12 cellular contexts compared by ENCODE assay signal in genomic region chr13:23696610-23697009, GRCh38.
A peak's percentile ranks its signal among the peaks of the same experiment; 100 is the strongest.
DNase-seq lines count a peak whose midpoint lies in the region; ATAC-seq and TF ChIP-seq lines count a peak whose summit lies in the region.
"Had no signal": no experiment of that assay in that cellular context is flagged by ENCODE, and none has a peak within 500 bp of the region (broad histone marks: within the 10 kb centered on the region; RNA-seq: fewer than 3 reads in every experiment).

No MANE protein-coding gene starts in this region.

- POLR2A ChIA-PET in T-cell (lab: Charles Lee) = no interaction called here

- H3K27ac Mint-ChIP-seq in activated T-cell treated with anti-CD3 and anti-CD28 coated beads, Interleukin-2, amount 50 U/mL, for 24 hours = peak overlapping the region; percentile 93
- H3K27ac Mint-ChIP-seq in T-cell = peak overlapping the region; percentile 95 to 98

- CTCF ChIA-PET in T-cell (lab: Charles Lee) = no interaction called here

- TF ChIP-seq CTCF in foreskin keratinocyte (conservative IDR thresholded peaks at IDR 0.05) = no peak

- no peak for DNase-seq in activated T-cell treated with anti-CD3 and anti-CD28 coated beads, Interleukin-2, amount 50 U/mL, for 24 hours
- DNase-seq in activated T-cell treated with anti-CD3 and anti-CD28 coated beads for 4 hours (no peak), T-cell (no peak), foreskin keratinocyte (peak in 1 of 2 donors; percentile 21), renal cortical epithelial cell (ENCODE audit: low read depth) (peak; percentile 30), NCI-H2107 (lab: John Stamatoyannopoulos, UW) (no peak)
- DNase-seq: GM23248, left cardiac atrium, NCI-H2081 treated with DMSO at 0.1 percent for 48 hours had no signal

- no peak overlapping the region for H3K4me3 Mint-ChIP-seq in activated T-cell treated with anti-CD3 and anti-CD28 coated beads, Interleukin-2, amount 50 U/mL, for 24 hours
- peak overlapping the region; percentile 77 to 81 (median 77) for H3K4me3 Mint-ChIP-seq in T-cell

- no peaks in the 10 kb centered on the region for H3K9me3 Mint-ChIP-seq in activated T-cell treated with anti-CD3 and anti-CD28 coated beads, Interleukin-2, amount 50 U/mL, for 24 hours
- H3K9me3 Mint-ChIP-seq in T-cell = no peaks in the 10 kb centered on the region

- no peak overlapping the region for H3K27ac ChIP-seq in foreskin keratinocyte
- H3K27ac ChIP-seq: GM23248, Peyer's patch had no signal

- peaks cover 6% of the 10 kb centered on the region for H3K4me1 ChIP-seq in foreskin keratinocyte

- H3K27me3 ChIP-seq in foreskin keratinocyte = no peaks in the 10 kb centered on the region
- H3K27me3 ChIP-seq: Peyer's patch had no signal

- H3K36me3 Mint-ChIP-seq in activated T-cell treated with anti-CD3 and anti-CD28 coated beads, Interleukin-2, amount 50 U/mL, for 24 hours (ENCODE audit: low read depth) = no peaks in the 10 kb centered on the region
- no peaks in the 10 kb centered on the region for H3K36me3 Mint-ChIP-seq in T-cell

- no peaks in the 10 kb centered on the region for H3K27me3 Mint-ChIP-seq in activated T-cell treated with anti-CD3 and anti-CD28 coated beads, Interleukin-2, amount 50 U/mL, for 24 hours
- H3K27me3 Mint-ChIP-seq in T-cell = no peaks in the 10 kb centered on the region

- ATAC-seq in T-cell (replicated peaks in 1 of 4) = no peak
- peak; percentile 30 for ATAC-seq in foreskin keratinocyte
- ATAC-seq in GM18502 (IDR thresholded peaks at IDR 0.05; ENCODE audit: poor library complexity, unreplicated experiment) = no peak
- ATAC-seq in HG02840 (IDR thresholded peaks at IDR 0.05; ENCODE audit: low FRiP score, unreplicated experiment) = no peak

- H3K4me1 Mint-ChIP-seq in activated T-cell treated with anti-CD3 and anti-CD28 coated beads, Interleukin-2, amount 50 U/mL, for 24 hours (ENCODE audit: low read depth) = peaks cover 17% of the 10 kb centered on the region
- peaks cover 14 to 26% (median 16%) of the 10 kb centered on the region in 3 donors for H3K4me1 Mint-ChIP-seq in T-cell
